ENCODE assay signal across 8 cellular contexts in genomic region chr10:61992059-61992460, GRCh38.
DNase-seq lines count a peak whose midpoint lies in the region; ATAC-seq, FAIRE-seq and TF ChIP-seq lines count a peak whose summit lies in the region.

No MANE protein-coding gene starts in this region.

- H3K27me3 ChIP-seq in K562 (ENCODE audit: control insufficient read depth in 2 of 2, insufficient read depth in 2 of 2, low read length in 2 of 2) (no peaks in the 10 kb centered on the region; a peak in 1 of 5 replicates), right lobe of liver (no peaks in the 10 kb centered on the region), transverse colon (no peaks in the 10 kb centered on the region)

- in situ Hi-C loops in K562 (cut with MboI) (no loop called here), transverse colon (cut with MboI; ENCODE audit: low pct_ligation_motif_present in 1 of 4, low pct_unique_long_range_greater_than_20kb in 1 of 4, low sequenced_read_pairs in 3 of 4) (no loop called here)

- ATAC-seq in activated CD8-positive, alpha-beta memory T cell treated with anti-CD3 and anti-CD28 coated beads, Interleukin-2, amount 10 ng/mL, durations not matched to agents 7 days and 5 days, result no peak
- ATAC-seq in K562, result no peak
- ATAC-seq in right lobe of liver, result peak; percentile 53 to 75 (median 60)
- ATAC-seq in GM18858 (IDR thresholded peaks at IDR 0.05; ENCODE audit: unreplicated experiment), result no peak

- no peaks in the 10 kb centered on the region for H3K9me1 ChIP-seq in K562 (ENCODE audit: control insufficient read depth, insufficient read depth, low read length)

- H3K4me1 ChIP-seq in K562 (replicated peaks in 1 of 2; ENCODE audit: control insufficient read depth in 2 of 2, insufficient read depth in 2 of 2, low read length in 2 of 2) (no peaks in the 10 kb centered on the region), right lobe of liver (peaks cover 0 to 28% (median 1%) of the 10 kb centered on the region in 4 donors), transverse colon (peaks cover 26 to 62% (median 36%) of the 10 kb centered on the region in 4 donors)

- no peak overlapping the region for H3K9ac ChIP-seq in K562 (ENCODE audit: insufficient read depth in 1 of 2, low read depth in 2 of 2, low read length in 2 of 2)

- H3K9me3 Mint-ChIP-seq in activated CD8-positive, alpha-beta memory T cell treated with anti-CD3 and anti-CD28 coated beads, Interleukin-2, amount 10 ng/mL, durations not matched to agents 7 days and 5 days (ENCODE audit: low read depth), result peaks cover 2% of the 10 kb centered on the region

- peaks cover 77% of the 10 kb centered on the region for H3K4me1 Mint-ChIP-seq in activated CD8-positive, alpha-beta memory T cell treated with anti-CD3 and anti-CD28 coated beads, Interleukin-2, amount 10 ng/mL, durations not matched to agents 7 days and 5 days

- TF ChIP-seq CTCF in K562 (IDR thresholded peaks at IDR 0.05 in 2 of 3, conservative IDR thresholded peaks at IDR 0.05 in 1 of 3; ENCODE audit: insufficient read depth in 2 of 3, low read depth in 1 of 3, low read length in 3 of 3), result no peak
- TF ChIP-seq CTCF in right lobe of liver (IDR thresholded peaks at IDR 0.05), result no peak
- no peak for TF ChIP-seq CTCF in transverse colon (IDR thresholded peaks at IDR 0.05)
- TF ChIP-seq CTCF in GM20000 (IDR thresholded peaks at IDR 0.05; ENCODE audit: extremely low read depth, missing control alignments), result no peak

- no peak overlapping the region for H3K4me2 ChIP-seq in K562 (ENCODE audit: insufficient read depth, low read length)

- intact Hi-C loops in K562 (cut with micrococcal nuclease), result no loop called here
- intact Hi-C loops in right lobe of liver (cut with DNase I), result no loop called here
- intact Hi-C loops in transverse colon (cut with DNase I; ENCODE audit: low total_unique reads), result loop anchor here (10.0 kb wide), 1 partner anchor 87 kb away; the partner anchor contains the start of gene ARID5B
- intact Hi-C loops in head of caudate nucleus (cut with DNase I), result no loop called here

- no peaks in the 10 kb centered on the region for H3K27me3 Mint-ChIP-seq in activated CD8-positive, alpha-beta memory T cell treated with anti-CD3 and anti-CD28 coated beads, Interleukin-2, amount 10 ng/mL, durations not matched to agents 7 days and 5 days

- no peak for DNase-seq in activated CD8-positive, alpha-beta memory T cell treated with anti-CD3 and anti-CD28 coated beads, Interleukin-2, amount 10 ng/mL, durations not matched to agents 7 days and 5 days
- DNase-seq in activated CD8-positive, alpha-beta memory T cell treated with anti-CD3 and anti-CD28 coated beads, Interleukin-2, amount 50 U/mL, for 4 hours, result no peak
- DNase-seq in K562 (ENCODE audit: extremely low read depth in 1 of 4, low spot score in 3 of 4) (no peak), right lobe of liver (no peak), transverse colon (no peak), head of caudate nucleus (no peak), GM20000 (ENCODE audit: low spot score) (no peak)

- H3K36me3 ChIP-seq in K562 (ENCODE audit: control insufficient read depth, insufficient read depth, low read length), result no peaks in the 10 kb centered on the region
- H3K36me3 ChIP-seq in right lobe of liver, result no peaks in the 10 kb centered on the region
- H3K36me3 ChIP-seq in transverse colon, result no peaks in the 10 kb centered on the region

- no TSS peak for BruUV-seq in K562 (replicated peaks; lab: Mats Ljungman, UMichigan)

- no peaks in the 10 kb centered on the region for H3K9me3 ChIP-seq in K562 (replicated peaks; ENCODE audit: control insufficient read depth, insufficient read depth, low read depth, low read length)
- H3K9me3 ChIP-seq in right lobe of liver, result no peaks in the 10 kb centered on the region
- H3K9me3 ChIP-seq in transverse colon, result no peaks in the 10 kb centered on the region

- peaks cover 30% of the 10 kb centered on the region for H3K36me3 Mint-ChIP-seq in activated CD8-positive, alpha-beta memory T cell treated with anti-CD3 and anti-CD28 coated beads, Interleukin-2, amount 10 ng/mL, durations not matched to agents 7 days and 5 days

- TF ChIP-seq EP300 in K562 (IDR thresholded peaks at IDR 0.05; ENCODE audit: low read length) (no peak), transverse colon (IDR thresholded peaks at IDR 0.05; ENCODE audit: low read depth) (no peak)

- WGBS in K562 (ENCODE audit: insufficient coverage, low coverage, missing lambda C conversion rate), result 22% methylated on average over 4 of the region's 4 CpGs
- 55% methylated on average over 4 of the region's 4 CpGs for WGBS in right lobe of liver (ENCODE audit: insufficient coverage, low coverage, low lambda C conversion rate, missing lambda C conversion rate)
- WGBS in transverse colon (ENCODE audit: low coverage in 1 of 2), 2 donors, result 43 to 49% methylated on average over 4 of the region's 4 CpGs

- TF ChIP-seq RAD21 in K562 (CRISPR knock-in tag; conservative IDR thresholded peaks at IDR 0.05 in 1 of 2, IDR thresholded peaks at IDR 0.05 in 1 of 2), result no peak

- no peak overlapping the region for H3K27ac ChIP-seq in K562 (ENCODE audit: extremely low read depth, low read depth, low read length)
- peak overlapping the region; percentile 1 to 36 (median 26) for H3K27ac ChIP-seq in right lobe of liver
- peak overlapping the region; percentile 74 to 83 (median 76) for H3K27ac ChIP-seq in transverse colon

- POLR2A ChIA-PET in K562 (lab: Yijun Ruan, JAX), result interaction anchor here (0.8 to 1.0 kb wide), 2 partner anchors 15 to 248 kb away, joined by 3 to 4 read pairs; no protein-coding TSS in a partner anchor

- H3K4me3 Mint-ChIP-seq in activated CD8-positive, alpha-beta memory T cell treated with anti-CD3 and anti-CD28 coated beads, Interleukin-2, amount 10 ng/mL, durations not matched to agents 7 days and 5 days, result peak overlapping the region; percentile 80

- H2AFZ ChIP-seq in K562 (ENCODE audit: low read depth, low read length), result no peak overlapping the region

- H3K4me3 ChIP-seq in K562, result no peak overlapping the region
- H3K4me3 ChIP-seq in right lobe of liver, result no peak overlapping the region
- peak overlapping the region in 1 of 4 donors; percentile 1 for H3K4me3 ChIP-seq in transverse colon

- H3K79me2 ChIP-seq in K562 (ENCODE audit: control insufficient read depth, insufficient read depth, low read length), result no peaks in the 10 kb centered on the region

- H3K27ac Mint-ChIP-seq in activated CD8-positive, alpha-beta memory T cell treated with anti-CD3 and anti-CD28 coated beads, Interleukin-2, amount 10 ng/mL, durations not matched to agents 7 days and 5 days, result peak overlapping the region; percentile 98

- CTCF ChIA-PET in activated CD8-positive, alpha-beta memory T cell treated with anti-CD3 and anti-CD28 coated beads, Interleukin-2, amount 10 ng/mL, durations not matched to agents 7 days and 5 days (lab: Charles Lee), result interaction anchor here (1.1 to 2.8 kb wide), 7 partner anchors 10 to 94 kb away, joined by 5 to 16 read pairs (median 6); partner anchors contain the start of gene ARID5B
- CTCF ChIA-PET in K562 (lab: Yijun Ruan, JAX; ENCODE audit: low intra/inter-chr PET ratio), result no interaction called here

- no peaks in the 10 kb centered on the region for H4K20me1 ChIP-seq in K562 (replicated peaks; ENCODE audit: control insufficient read depth, insufficient read depth, low read length)

- FAIRE-seq in K562 (lab: Jason Lieb, UNC), result no peak

- TF ChIP-seq POLR2A in K562 (conservative IDR thresholded peaks at IDR 0.05) (no peak), right lobe of liver (IDR thresholded peaks at IDR 0.05) (no peak), transverse colon (IDR thresholded peaks at IDR 0.05) (no peak)

TF ChIP-seq in K562, 482 proteins besides CTCF, POLR2A, EP300 and RAD21:
- no peak for TF ChIP-seq PTRF (tag; IDR thresholded peaks at IDR 0.05)
- no peak for TF ChIP-seq SFPQ (IDR thresholded peaks at IDR 0.05; ENCODE audit: low read depth, low read length)
- no peak for TF ChIP-seq CC2D1A (IDR thresholded peaks at IDR 0.05)
- TF ChIP-seq CEBPG (CRISPR knock-in tag; IDR thresholded peaks at IDR 0.05), result 0 out of 2 replicates have a peak, but pooled peaks have one; percentile 15
- TF ChIP-seq CEBPG (tag; conservative IDR thresholded peaks at IDR 0.05 in 1 of 2, IDR thresholded peaks at IDR 0.05 in 1 of 2), result peak; percentile 22 to 70; a peak in 2 of 4 replicates

Comparison
In these comparisons a context has a peak if more than half of its experiments do, and no peak if none do; other contexts are left out.
1. ATAC-seq: peak in right lobe of liver (4 of 4); none in activated CD8-positive, alpha-beta memory T cell treated with anti-CD3 and anti-CD28 coated beads, Interleukin-2, amount 10 ng/mL, durations not matched to agents 7 days and 5 days (single experiment), K562 (single experiment) and GM18858 (single experiment).